25 cellular contexts compared by ENCODE assay signal in the genomic region with DNA sequence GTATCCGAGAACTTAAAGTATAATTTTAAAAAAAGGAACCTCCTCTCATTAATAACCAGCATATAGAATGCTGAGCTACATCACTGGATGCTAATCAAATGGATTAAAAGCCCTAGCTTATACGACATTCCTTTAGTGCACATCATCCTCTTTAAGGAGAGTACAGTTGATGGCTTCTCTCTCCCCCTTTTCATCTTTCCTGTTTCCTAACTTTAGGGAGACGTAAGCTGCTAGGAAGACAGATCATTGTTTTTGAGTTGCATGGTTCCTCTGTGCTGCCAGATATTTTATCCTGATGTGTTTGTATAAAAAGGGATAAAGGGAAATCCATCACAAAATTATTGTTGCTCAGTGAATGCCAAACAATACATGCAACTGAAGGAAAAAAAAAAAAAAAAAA.
"Had no signal": no experiment of that assay in that cellular context is flagged by ENCODE, and none has a peak within 500 bp of the region (broad histone marks: within the 10 kb centered on the region; RNA-seq: fewer than 3 reads in every experiment).

No MANE protein-coding gene starts in this region.

- DNase-seq: activated B cell treated with CpG ODN at 0.5 μM for 24 hours; activated CD4-positive, alpha-beta T cell treated with anti-CD3 and anti-CD28 coated beads for 1 hour; activated CD4-positive, alpha-beta T cell treated with anti-CD3 and anti-CD28 coated beads, Interleukin-2, amount 10 ng/mL, durations not matched to agents 24 days and 14 days; activated CD4-positive, alpha-beta T cell treated with anti-CD3 and anti-CD28 coated beads, Interleukin-2, amount 50 U/mL, for 48 hours; activated CD8-positive, alpha-beta memory T cell treated with anti-CD3 and anti-CD28 coated beads, Interleukin-2, amount 10 ng/mL, durations not matched to agents 7 days and 5 days; activated effector memory CD4-positive, alpha-beta T cell treated with anti-CD3 and anti-CD28 coated beads, Interleukin-2, amount 50 U/mL, for 16 hours; activated naive CD4-positive, alpha-beta T cell treated with anti-CD3 and anti-CD28 coated beads for 36 hours; activated T-cell treated with anti-CD3 and anti-CD28 coated beads, Interleukin-2, amount 50 U/mL, for 24 hours; colonic mucosa; NCI-H1092; NCI-H1417; NCI-H2029; NCI-H2107; NCI-H2171 treated with DMSO at 0.1 percent for 48 hours; NCI-H226; NCI-H510A; NCI-H526 treated with DMSO at 0.1 percent for 48 hours; Peyer's patch; SHP77; T-cell; T-helper 2 cell; T1000 had no signal

- ATAC-seq: activated CD8-positive, alpha-beta memory T cell treated with anti-CD3 and anti-CD28 coated beads, Interleukin-2, amount 10 ng/mL, durations not matched to agents 7 days and 5 days; T-cell had no signal

- FAIRE-seq: TTC549 had no signal

- H3K4me1 ChIP-seq: colonic mucosa, Peyer's patch, SJSA1 had no signal

- H3K27ac ChIP-seq: colonic mucosa, Peyer's patch, RWPE1, SJSA1 had no signal

- H3K27me3 ChIP-seq: colonic mucosa, Peyer's patch, SJSA1 had no signal

- H3K9me3 ChIP-seq: colonic mucosa, Peyer's patch, SJSA1 had no signal

- H3K36me3 ChIP-seq: colonic mucosa, Peyer's patch, SJSA1 had no signal

- H3K4me3 ChIP-seq: colonic mucosa, Peyer's patch, SJSA1 had no signal
